Comparison of ENCODE assay signal across 16 cellular contexts in the genomic region with DNA sequence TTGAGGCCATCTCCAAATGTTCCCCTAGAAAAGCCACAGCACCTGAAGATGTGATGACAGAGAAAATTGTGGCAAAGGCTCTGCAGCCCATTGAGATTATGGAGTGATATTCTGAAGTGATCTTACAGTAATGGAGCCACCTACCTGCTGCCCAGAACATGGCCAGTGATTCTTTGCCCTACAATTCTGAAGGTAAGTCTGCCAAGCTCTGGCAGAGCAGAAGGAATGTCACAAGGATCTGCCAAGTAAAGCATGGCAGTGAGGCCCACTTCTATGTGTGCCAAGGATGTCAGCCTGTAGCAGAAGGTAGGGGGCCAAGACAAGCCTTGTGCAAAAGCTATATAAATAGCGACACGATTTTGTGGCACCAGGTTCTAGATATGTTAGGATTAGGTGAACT.
"Had no signal": no experiment of that assay in that cellular context is flagged by ENCODE, and none has a peak within 500 bp of the region (broad histone marks: within the 10 kb centered on the region; RNA-seq: fewer than 3 reads in every experiment).

No MANE protein-coding gene starts in this region.

- H3K27me3 ChIP-seq: adrenal gland, cardiac muscle cell, gastroesophageal sphincter, heart left ventricle, upper lobe of right lung had no signal

- ATAC-seq: activated naive CD4-positive, alpha-beta T cell treated with anti-CD3 and anti-CD28 coated beads, Interleukin-2, amount 50 U/mL, for 72 hours; gastroesophageal sphincter; naive thymus-derived CD8-positive, alpha-beta T cell; upper lobe of right lung had no signal

- H3K4me1 Mint-ChIP-seq: memory B cell; naive thymus-derived CD8-positive, alpha-beta T cell had no signal

- FAIRE-seq: colon had no signal

- DNase-seq: activated CD4-positive, alpha-beta T cell treated with anti-CD3 and anti-CD28 coated beads, Interleukin-2, amount 50 U/mL, for 4 hours; activated gamma-delta T cell; adrenal gland; heart left ventricle; left ventricle myocardium inferior; naive thymus-derived CD8-positive, alpha-beta T cell; retina; stimulated activated CD4-positive, alpha-beta T cell treated with anti-CD3 and anti-CD28 coated beads, Interleukin-1b, Interleukin-23, amount 100 ng/mL, for 48 hours; stimulated activated CD8-positive, alpha-beta memory T cell treated with anti-CD3 and anti-CD28 coated beads, Interleukin-4, amount 100 ng/mL, for 48 hours; stimulated activated naive CD4-positive, alpha-beta T cell; upper lobe of right lung had no signal

- H3K27ac Mint-ChIP-seq: activated naive CD4-positive, alpha-beta T cell treated with anti-CD3 and anti-CD28 coated beads, Interleukin-2, amount 50 U/mL, for 72 hours; memory B cell; naive thymus-derived CD8-positive, alpha-beta T cell had no signal

- H3K9me3 ChIP-seq: adrenal gland, gastroesophageal sphincter, left ventricle myocardium inferior, upper lobe of right lung had no signal

- H3K36me3 Mint-ChIP-seq: memory B cell; naive thymus-derived CD8-positive, alpha-beta T cell had no signal

- H3K27me3 Mint-ChIP-seq: memory B cell had no signal

- H3K27ac ChIP-seq: adrenal gland, cardiac muscle cell, gastroesophageal sphincter, heart left ventricle, left ventricle myocardium inferior, upper lobe of right lung had no signal

- H3K4me1 ChIP-seq: adrenal gland, gastroesophageal sphincter, heart left ventricle, left ventricle myocardium inferior, upper lobe of right lung had no signal

- H3K4me3 ChIP-seq: adrenal gland, cardiac muscle cell, gastroesophageal sphincter, heart left ventricle, left ventricle myocardium inferior, upper lobe of right lung had no signal

- H3K4me3 Mint-ChIP-seq: memory B cell; naive thymus-derived CD8-positive, alpha-beta T cell had no signal

- H3K36me3 ChIP-seq: adrenal gland, cardiac muscle cell, gastroesophageal sphincter, heart left ventricle, left ventricle myocardium inferior, upper lobe of right lung had no signal
